In the genomic region with DNA sequence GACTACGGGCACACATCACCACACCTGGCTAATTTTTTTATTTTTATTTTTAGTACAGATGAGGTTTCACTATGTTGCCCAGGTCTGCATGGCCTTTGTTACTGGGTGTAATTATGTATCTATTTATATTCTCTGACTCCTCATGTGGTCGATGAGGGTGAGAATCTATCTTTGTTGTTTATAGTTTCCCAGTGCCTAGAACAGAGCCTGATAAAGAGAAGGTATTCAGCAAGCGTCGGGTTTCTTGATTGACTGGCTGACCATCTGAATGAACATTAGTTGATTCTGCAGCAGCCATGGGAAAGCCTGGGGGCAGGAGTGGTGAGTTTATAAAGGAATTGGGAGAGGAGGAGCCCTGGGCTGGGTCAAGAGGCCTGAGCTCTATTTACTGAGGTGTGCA, we compare ENCODE assay signal across 1 cellular context.
TF ChIP-seq lines count a peak whose summit lies in the region.

No MANE protein-coding gene starts in this region.

TF ChIP-seq in HepG2, 621 proteins besides CTCF, POLR2A, EP300 and RAD21 (continued from another document):
- TF ChIP-seq, protein P1, sequence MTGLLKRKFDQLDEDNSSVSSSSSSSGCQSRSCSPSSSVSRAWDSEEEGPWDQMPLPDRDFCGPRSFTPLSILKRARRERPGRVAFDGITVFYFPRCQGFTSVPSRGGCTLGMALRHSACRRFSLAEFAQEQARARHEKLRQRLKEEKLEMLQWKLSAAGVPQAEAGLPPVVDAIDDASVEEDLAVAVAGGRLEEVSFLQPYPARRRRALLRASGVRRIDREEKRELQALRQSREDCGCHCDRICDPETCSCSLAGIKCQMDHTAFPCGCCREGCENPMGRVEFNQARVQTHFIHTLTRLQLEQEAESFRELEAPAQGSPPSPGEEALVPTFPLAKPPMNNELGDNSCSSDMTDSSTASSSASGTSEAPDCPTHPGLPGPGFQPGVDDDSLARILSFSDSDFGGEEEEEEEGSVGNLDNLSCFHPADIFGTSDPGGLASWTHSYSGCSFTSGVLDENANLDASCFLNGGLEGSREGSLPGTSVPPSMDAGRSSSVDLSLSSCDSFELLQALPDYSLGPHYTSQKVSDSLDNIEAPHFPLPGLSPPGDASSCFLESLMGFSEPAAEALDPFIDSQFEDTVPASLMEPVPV (CRISPR knock-in tag; IDR thresholded peaks at IDR 0.05): no peak
- TF ChIP-seq MAZ (IDR thresholded peaks at IDR 0.05; ENCODE audit: borderline replicate concordance, low read depth, low read length) (no peak), MAZ (CRISPR knock-in tag; IDR thresholded peaks at IDR 0.05; ENCODE audit: low read depth) (0 out of 2 replicates have a peak, but pooled peaks have one; percentile 5), ISL2 (CRISPR knock-in tag; IDR thresholded peaks at IDR 0.05) (peak; percentile 6; the same call in 1 of the 2 replicates), ZZZ3 (CRISPR knock-in tag; IDR thresholded peaks at IDR 0.05; ENCODE audit: borderline replicate concordance) (no peak), ZNF619 (CRISPR knock-in tag; IDR thresholded peaks at IDR 0.05) (no peak), SP140L (CRISPR knock-in tag; IDR thresholded peaks at IDR 0.05; ENCODE audit: borderline replicate concordance) (no peak), POLR2AphosphoS5 (IDR thresholded peaks at IDR 0.05; ENCODE audit: low read depth, low read length) (no peak), ZNF3 (CRISPR knock-in tag; IDR thresholded peaks at IDR 0.05) (0 out of 2 replicates have a peak, but pooled peaks have one; percentile 62), ZNF768 (CRISPR knock-in tag; IDR thresholded peaks at IDR 0.05) (no peak), ZKSCAN8 (CRISPR knock-in tag; IDR thresholded peaks at IDR 0.05; ENCODE audit: borderline replicate concordance) (peak; percentile 93), NFKBIZ (CRISPR knock-in tag; IDR thresholded peaks at IDR 0.05) (no peak), GABPA (IDR thresholded peaks at IDR 0.05; ENCODE audit: low read depth, low read length) (no peak), GABPA (CRISPR knock-in tag; IDR thresholded peaks at IDR 0.05; ENCODE audit: low read depth) (no peak), PCBP1 (IDR thresholded peaks at IDR 0.05; ENCODE audit: borderline replicate concordance, low read depth, low read length) (no peak), FOXJ3 (CRISPR knock-in tag; IDR thresholded peaks at IDR 0.05; ENCODE audit: borderline replicate concordance) (0 out of 2 replicates have a peak, but pooled peaks have one; percentile 27), ZC3H4 (CRISPR knock-in tag; IDR thresholded peaks at IDR 0.05; ENCODE audit: borderline replicate concordance) (no peak), NR2F6 (IDR thresholded peaks at IDR 0.05) (no peak), NR2F6 (CRISPR knock-in tag; IDR thresholded peaks at IDR 0.05) (no peak; the same call in 1 of the 2 replicates), EEA1 (CRISPR knock-in tag; IDR thresholded peaks at IDR 0.05; ENCODE audit: borderline replicate concordance) (no peak), ATAD3A (CRISPR knock-in tag; IDR thresholded peaks at IDR 0.05) (no peak), FOXC1 (CRISPR knock-in tag; IDR thresholded peaks at IDR 0.05; ENCODE audit: borderline replicate concordance) (0 out of 2 replicates have a peak, but pooled peaks have one; percentile 1), ZBTB3 (CRISPR knock-in tag; IDR thresholded peaks at IDR 0.05; ENCODE audit: borderline replicate concordance, low read depth) (no peak), CBFB (CRISPR knock-in tag; IDR thresholded peaks at IDR 0.05) (no peak)
- TF ChIP-seq, protein P2, sequence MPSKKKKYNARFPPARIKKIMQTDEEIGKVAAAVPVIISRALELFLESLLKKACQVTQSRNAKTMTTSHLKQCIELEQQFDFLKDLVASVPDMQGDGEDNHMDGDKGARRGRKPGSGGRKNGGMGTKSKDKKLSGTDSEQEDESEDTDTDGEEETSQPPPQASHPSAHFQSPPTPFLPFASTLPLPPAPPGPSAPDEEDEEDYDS (CRISPR knock-in tag; IDR thresholded peaks at IDR 0.05): peak; percentile 60; the same call in 1 of the 2 replicates
- TF ChIP-seq, protein P3, sequence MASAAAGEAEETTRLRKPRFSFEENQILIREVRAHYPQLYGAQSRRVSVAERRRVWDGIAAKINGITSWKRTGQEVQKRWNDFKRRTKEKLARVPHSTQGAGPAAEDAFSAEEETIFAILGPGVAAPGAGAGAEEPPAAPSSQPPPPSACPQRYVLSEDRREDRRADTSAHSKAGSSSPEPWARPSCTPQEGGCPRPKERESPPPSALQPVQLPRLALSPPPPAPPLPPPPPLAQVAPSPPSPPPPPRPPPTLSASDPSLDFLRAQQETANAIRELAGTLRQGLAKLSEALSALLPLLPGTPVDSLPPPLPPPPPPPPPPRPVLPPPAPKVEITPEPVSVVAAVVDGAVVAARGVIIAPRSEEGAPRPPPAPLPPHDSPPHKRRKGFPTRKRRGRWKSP (CRISPR knock-in tag; IDR thresholded peaks at IDR 0.05): 0 out of 2 replicates have a peak, but pooled peaks have one; percentile 19
- TF ChIP-seq, protein P4, sequence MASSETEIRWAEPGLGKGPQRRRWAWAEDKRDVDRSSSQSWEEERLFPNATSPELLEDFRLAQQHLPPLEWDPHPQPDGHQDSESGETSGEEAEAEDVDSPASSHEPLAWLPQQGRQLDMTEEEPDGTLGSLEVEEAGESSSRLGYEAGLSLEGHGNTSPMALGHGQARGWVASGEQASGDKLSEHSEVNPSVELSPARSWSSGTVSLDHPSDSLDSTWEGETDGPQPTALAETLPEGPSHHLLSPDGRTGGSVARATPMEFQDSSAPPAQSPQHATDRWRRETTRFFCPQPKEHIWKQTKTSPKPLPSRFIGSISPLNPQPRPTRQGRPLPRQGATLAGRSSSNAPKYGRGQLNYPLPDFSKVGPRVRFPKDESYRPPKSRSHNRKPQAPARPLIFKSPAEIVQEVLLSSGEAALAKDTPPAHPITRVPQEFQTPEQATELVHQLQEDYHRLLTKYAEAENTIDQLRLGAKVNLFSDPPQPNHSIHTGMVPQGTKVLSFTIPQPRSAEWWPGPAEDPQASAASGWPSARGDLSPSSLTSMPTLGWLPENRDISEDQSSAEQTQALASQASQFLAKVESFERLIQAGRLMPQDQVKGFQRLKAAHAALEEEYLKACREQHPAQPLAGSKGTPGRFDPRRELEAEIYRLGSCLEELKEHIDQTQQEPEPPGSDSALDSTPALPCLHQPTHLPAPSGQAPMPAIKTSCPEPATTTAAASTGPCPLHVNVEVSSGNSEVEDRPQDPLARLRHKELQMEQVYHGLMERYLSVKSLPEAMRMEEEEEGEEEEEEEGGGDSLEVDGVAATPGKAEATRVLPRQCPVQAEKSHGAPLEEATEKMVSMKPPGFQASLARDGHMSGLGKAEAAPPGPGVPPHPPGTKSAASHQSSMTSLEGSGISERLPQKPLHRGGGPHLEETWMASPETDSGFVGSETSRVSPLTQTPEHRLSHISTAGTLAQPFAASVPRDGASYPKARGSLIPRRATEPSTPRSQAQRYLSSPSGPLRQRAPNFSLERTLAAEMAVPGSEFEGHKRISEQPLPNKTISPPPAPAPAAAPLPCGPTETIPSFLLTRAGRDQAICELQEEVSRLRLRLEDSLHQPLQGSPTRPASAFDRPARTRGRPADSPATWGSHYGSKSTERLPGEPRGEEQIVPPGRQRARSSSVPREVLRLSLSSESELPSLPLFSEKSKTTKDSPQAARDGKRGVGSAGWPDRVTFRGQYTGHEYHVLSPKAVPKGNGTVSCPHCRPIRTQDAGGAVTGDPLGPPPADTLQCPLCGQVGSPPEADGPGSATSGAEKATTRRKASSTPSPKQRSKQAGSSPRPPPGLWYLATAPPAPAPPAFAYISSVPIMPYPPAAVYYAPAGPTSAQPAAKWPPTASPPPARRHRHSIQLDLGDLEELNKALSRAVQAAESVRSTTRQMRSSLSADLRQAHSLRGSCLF (CRISPR knock-in tag; IDR thresholded peaks at IDR 0.05; ENCODE audit: borderline replicate concordance): peak; percentile 67; the same call in 1 of the 2 replicates
